29 cellular contexts compared by ENCODE assay signal in the genomic region with DNA sequence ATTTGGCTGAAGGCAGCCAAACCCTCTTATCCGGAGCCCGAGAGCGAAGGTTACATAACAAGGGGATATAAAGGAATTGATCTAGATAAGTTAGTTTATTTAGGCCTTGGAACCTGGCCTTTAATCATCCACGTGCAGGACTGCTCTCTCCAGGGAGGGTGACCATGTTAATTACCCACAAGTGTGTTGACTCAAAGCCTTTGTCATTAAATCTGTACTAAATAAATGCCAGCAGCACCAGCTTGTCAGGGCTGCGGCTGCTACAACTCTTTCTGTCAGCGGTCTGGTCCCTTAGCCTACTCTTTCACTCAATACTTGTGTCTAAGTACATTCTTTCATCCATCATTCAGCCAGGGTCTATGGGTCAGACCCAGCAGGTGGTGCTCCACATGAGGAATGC.
"Had no signal": no experiment of that assay in that cellular context is flagged by ENCODE, and none has a peak within 500 bp of the region (broad histone marks: within the 10 kb centered on the region; RNA-seq: fewer than 3 reads in every experiment).

No MANE protein-coding gene starts in this region.

- DNase-seq: naive thymus-derived CD4-positive, alpha-beta T cell; natural killer cell; occipital lobe; ovary; posterior cingulate gyrus; psoas muscle; right cardiac atrium; stimulated activated CD4-positive, alpha-beta T cell treated with anti-CD3 and anti-CD28 coated beads, Interleukin-15, amount 100 ng/mL, for 24 hours; stimulated activated CD4-positive, alpha-beta T cell treated with anti-CD3 and anti-CD28 coated beads, Interleukin-2, amount 100 ng/mL, for 24 hours; stimulated activated CD4-positive, alpha-beta T cell treated with anti-CD3 and anti-CD28 coated beads, Interleukin-2, amount 100 ng/mL, for 48 hours; stimulated activated CD4-positive, alpha-beta T cell treated with anti-CD3 and anti-CD28 coated beads, Interleukin-4, amount 100 ng/mL, for 24 hours; stimulated activated naive B cell treated with anti-CD40 and anti-IgM and Interleukin-4, amounts not matched to agents 10 μg/mL and 1 μg/mL and 100 μg/mL, for 72 hours; stimulated activated naive CD4-positive, alpha-beta T cell treated with Interleukin-2 at 50 U/mL for 16 hours; stomach; thyroid gland; trophoblast cell; upper lobe of left lung had no signal

- H3K36me3 ChIP-seq: ovary had no signal

- FAIRE-seq: urothelium cell line had no signal

- H3K4me3 ChIP-seq: neural progenitor cell, ovary, psoas muscle, skin epidermis, stomach, thoracic aorta, thyroid gland, tibial nerve, upper lobe of left lung, vagina had no signal

- H3K4me3 Mint-ChIP-seq: naive thymus-derived CD4-positive, alpha-beta T cell; natural killer cell; nephron; neural progenitor cell; stimulated activated effector memory CD8-positive, alpha-beta T cell treated with anti-CD3 and anti-CD28 coated beads, Interleukin-12 subunit alpha, Interleukin-12 subunit beta, amount 100 ng/mL, for 72 hours; stimulated activated naive B cell treated with anti-CD40 and anti-IgM and Interleukin-4, amounts not matched to agents 10 μg/mL and 1 μg/mL and 100 μg/mL, for 72 hours; stimulated activated naive CD8-positive, alpha-beta T cell treated with anti-CD3 and anti-CD28 coated beads, Interleukin-15, Interleukin-2, amounts not matched to agents 100 ng/mL and 50 ng/mL, for 24 hours had no signal

- H3K27me3 ChIP-seq: neural progenitor cell, ovary, stomach, thyroid gland, tibial nerve, upper lobe of left lung, vagina had no signal

- H3K27ac Mint-ChIP-seq: naive thymus-derived CD4-positive, alpha-beta T cell; natural killer cell; nephron; neural progenitor cell; progenitor cell of endocrine pancreas; stimulated activated effector memory CD8-positive, alpha-beta T cell treated with anti-CD3 and anti-CD28 coated beads, Interleukin-12 subunit alpha, Interleukin-12 subunit beta, amount 100 ng/mL, for 72 hours; stimulated activated naive B cell treated with anti-CD40 and anti-IgM and Interleukin-4, amounts not matched to agents 10 μg/mL and 1 μg/mL and 100 μg/mL, for 72 hours; stimulated activated naive CD8-positive, alpha-beta T cell treated with anti-CD3 and anti-CD28 coated beads, Interleukin-15, Interleukin-2, amounts not matched to agents 100 ng/mL and 50 ng/mL, for 24 hours had no signal

- H3K27me3 Mint-ChIP-seq: naive thymus-derived CD4-positive, alpha-beta T cell; progenitor cell of endocrine pancreas; stimulated activated naive B cell treated with anti-CD40 and anti-IgM and Interleukin-4, amounts not matched to agents 10 μg/mL and 1 μg/mL and 100 μg/mL, for 72 hours; stimulated activated naive CD8-positive, alpha-beta T cell treated with anti-CD3 and anti-CD28 coated beads, Interleukin-15, Interleukin-2, amounts not matched to agents 100 ng/mL and 50 ng/mL, for 24 hours had no signal

- ATAC-seq: naive thymus-derived CD4-positive, alpha-beta T cell; natural killer cell; psoas muscle; right cardiac atrium; sciatic nerve; stimulated activated effector memory CD8-positive, alpha-beta T cell treated with anti-CD3 and anti-CD28 coated beads, Interleukin-12 subunit alpha, Interleukin-12 subunit beta, amount 100 ng/mL, for 72 hours; stimulated activated naive B cell treated with anti-CD40 and anti-IgM and Interleukin-4, amounts not matched to agents 10 μg/mL and 1 μg/mL and 100 μg/mL, for 72 hours had no signal

- H3K9ac ChIP-seq: neural progenitor cell, parathyroid adenoma had no signal

- H3K4me1 Mint-ChIP-seq: naive thymus-derived CD4-positive, alpha-beta T cell; nephron; neural progenitor cell; stimulated activated effector memory CD8-positive, alpha-beta T cell treated with anti-CD3 and anti-CD28 coated beads, Interleukin-12 subunit alpha, Interleukin-12 subunit beta, amount 100 ng/mL, for 72 hours had no signal

- H3K79me2 ChIP-seq: parathyroid adenoma had no signal

- H3K4me1 ChIP-seq: neural progenitor cell, parathyroid adenoma, psoas muscle, stomach, thyroid gland, tibial nerve, upper lobe of left lung, vagina had no signal

- H3K4me2 ChIP-seq: neural progenitor cell had no signal

- H3K9me3 ChIP-seq: thyroid gland had no signal

- H3K27ac ChIP-seq: neural progenitor cell, ovary, parathyroid adenoma, psoas muscle, skin epidermis, stomach, thoracic aorta, thyroid gland, tibial nerve, upper lobe of left lung, vagina had no signal

- H2AFZ ChIP-seq: neural progenitor cell, parathyroid adenoma had no signal
